ENCODE assay signal across 28 cellular contexts in the genomic region with DNA sequence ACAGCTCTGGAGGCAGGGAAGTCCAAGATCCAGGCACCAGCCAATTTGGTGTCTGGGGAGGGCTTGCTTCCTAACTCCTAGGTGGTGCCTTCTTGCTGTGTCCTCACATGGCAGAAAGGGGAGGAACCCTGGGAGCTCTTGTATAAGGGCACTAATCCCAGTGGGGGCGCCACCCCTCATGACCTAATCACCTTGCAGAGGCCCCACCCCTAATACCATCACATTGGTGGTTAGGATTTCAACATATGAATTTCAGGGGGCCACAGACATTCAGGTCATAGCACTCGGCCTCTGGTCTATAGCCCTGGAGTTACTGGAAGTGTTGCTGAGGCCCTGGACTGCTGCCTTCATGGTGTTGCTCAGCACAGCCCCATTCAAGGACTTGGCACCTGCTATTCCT. TPM values are rescaled to one million over a fixed set of nuclear protein-coding genes. Genes with fewer than 3 reads are reported as not detected.
DNase-seq lines count a peak whose midpoint lies in the region; ATAC-seq, FAIRE-seq and TF ChIP-seq lines count a peak whose summit lies in the region.
"Had no signal": no experiment of that assay in that cellular context is flagged by ENCODE, and none has a peak within 500 bp of the region (broad histone marks: within the 10 kb centered on the region; RNA-seq: fewer than 3 reads in every experiment).

No MANE protein-coding gene starts in this region.

- peaks cover 11% of the 10 kb centered on the region for H3K4me1 Mint-ChIP-seq in nephron progenitor cell
- H3K4me1 Mint-ChIP-seq in activated naive CD4-positive, alpha-beta T cell treated with anti-CD3 and anti-CD28 coated beads for 36 hours (ENCODE audit: low read depth): no peaks in the 10 kb centered on the region
- H3K4me1 Mint-ChIP-seq: stimulated activated naive B cell treated with anti-CD40 and anti-IgM and Interleukin-4, amounts not matched to agents 10 μg/mL and 1 μg/mL and 100 μg/mL, for 72 hours had no signal

- 87% methylated on average over 2 of the region's 2 CpGs for WGBS in A549 (ENCODE audit: missing lambda C conversion rate)

- no peaks in the 10 kb centered on the region for H3K4me1 ChIP-seq in A549
- H3K4me1 ChIP-seq: left ventricle myocardium inferior had no signal

- no peak overlapping the region for H3K4me3 ChIP-seq in A549
- H3K4me3 ChIP-seq: GM23248, left ventricle myocardium inferior had no signal

- no peak overlapping the region for H3K4me3 Mint-ChIP-seq in nephron progenitor cell
- no peak overlapping the region for H3K4me3 Mint-ChIP-seq in activated naive CD4-positive, alpha-beta T cell treated with anti-CD3 and anti-CD28 coated beads for 36 hours
- H3K4me3 Mint-ChIP-seq: activated naive CD8-positive, alpha-beta T cell; naive thymus-derived CD4-positive, alpha-beta T cell; stimulated activated naive B cell treated with anti-CD40 and anti-IgM and Interleukin-4, amounts not matched to agents 10 μg/mL and 1 μg/mL and 100 μg/mL, for 72 hours had no signal

- no peak for FAIRE-seq in A549 (lab: Jason Lieb, UNC)
- FAIRE-seq: endometrium, islet of Langerhans, urothelium cell line had no signal

- POLR2A ChIA-PET in A549 (lab: Yijun Ruan, JAX): no interaction called here

- no peaks in the 10 kb centered on the region for H3K9me3 ChIP-seq in A549
- H3K9me3 ChIP-seq: left ventricle myocardium inferior had no signal

- no peaks in the 10 kb centered on the region for H3K9me3 Mint-ChIP-seq in nephron progenitor cell
- no peaks in the 10 kb centered on the region for H3K9me3 Mint-ChIP-seq in activated naive CD4-positive, alpha-beta T cell treated with anti-CD3 and anti-CD28 coated beads for 36 hours
- H3K9me3 Mint-ChIP-seq: activated T-helper 2 cell treated with anti-CD3 and anti-CD28 coated beads, Interferon-gamma antibody, Interleukin-2, Interleukin-4, amounts not matched to agents 10 μg/mL and 5 μg/mL and 100 μg/mL, durations not matched to agents 14 hours and 24 hours and 36 hours; naive thymus-derived CD4-positive, alpha-beta T cell; stimulated activated naive B cell treated with anti-CD40 and anti-IgM and Interleukin-4, amounts not matched to agents 10 μg/mL and 1 μg/mL and 100 μg/mL, for 72 hours had no signal

- DNase-seq in A549 (ENCODE audit: low read depth in 1 of 2, low spot score in 1 of 2): peak in 1 of 2 experiments; percentile 38
- peak; percentile 18 for DNase-seq in D341Med (ENCODE audit: low spot score)
- peak; percentile 7 for DNase-seq in OCI-M1 (lab: John Stamatoyannopoulos, UW)
- peak; percentile 51 to 79 for DNase-seq in erythroblast (lab: John Stamatoyannopoulos, UW)
- DNase-seq in nephron progenitor cell: no peak
- no peak for DNase-seq in NCI-H1048 (lab: John Stamatoyannopoulos, UW)
- no peak for DNase-seq in activated naive CD4-positive, alpha-beta T cell treated with anti-CD3 and anti-CD28 coated beads for 36 hours
- DNase-seq: central memory CD4-positive, alpha-beta T cell; glutamatergic neuron; GM23248; left ventricle myocardium inferior; naive thymus-derived CD4-positive, alpha-beta T cell; NCI-H2081; NCI-H345; occipital lobe; stimulated activated CD4-positive, alpha-beta T cell treated with anti-CD3 and anti-CD28 coated beads, Interleukin-15, amount 100 ng/mL, for 24 hours; stimulated activated naive B cell treated with anti-CD40 and anti-IgM and Interleukin-4, amounts not matched to agents 10 μg/mL and 1 μg/mL and 100 μg/mL, for 72 hours had no signal

- ATAC-seq in A549: peak; percentile 63 to 79
- ATAC-seq: naive thymus-derived CD4-positive, alpha-beta T cell; stimulated activated naive B cell treated with anti-CD40 and anti-IgM and Interleukin-4, amounts not matched to agents 10 μg/mL and 1 μg/mL and 100 μg/mL, for 72 hours had no signal

- peaks cover 68% of the 10 kb centered on the region for H3K36me3 Mint-ChIP-seq in nephron progenitor cell (ENCODE audit: low read depth)
- peaks cover 31% of the 10 kb centered on the region for H3K36me3 Mint-ChIP-seq in activated naive CD4-positive, alpha-beta T cell treated with anti-CD3 and anti-CD28 coated beads for 36 hours (ENCODE audit: low read depth)

- intact Hi-C loops in activated naive CD4-positive, alpha-beta T cell treated with anti-CD3 and anti-CD28 coated beads for 36 hours (cut with micrococcal nuclease): no loop called here

- TF ChIP-seq CTCF in A549 (IDR thresholded peaks at IDR 0.05) (no peak), nephron progenitor cell (IDR thresholded peaks at IDR 0.05) (no peak)

- CTCF ChIA-PET in A549 (lab: Yijun Ruan, JAX): interaction anchor here (1.1 to 1.2 kb wide), 2 partner anchors 15 to 91 kb away, joined by 3 to 4 read pairs; partner anchors contain the start of gene PSMD9
- CTCF ChIA-PET in activated naive CD4-positive, alpha-beta T cell treated with anti-CD3 and anti-CD28 coated beads for 36 hours (lab: Charles Lee): no interaction called here

- TF ChIP-seq POLR2A in A549 (IDR thresholded peaks at IDR 0.05; ENCODE audit: low read length) (no peak), erythroblast (IDR thresholded peaks at IDR 0.05; ENCODE audit: low read length) (no peak)

- H3K27me3 Mint-ChIP-seq in nephron progenitor cell (ENCODE audit: low read depth, poor library complexity): no peaks in the 10 kb centered on the region
- no peaks in the 10 kb centered on the region for H3K27me3 Mint-ChIP-seq in activated naive CD4-positive, alpha-beta T cell treated with anti-CD3 and anti-CD28 coated beads for 36 hours (ENCODE audit: low read depth)
- H3K27me3 Mint-ChIP-seq: activated naive CD8-positive, alpha-beta T cell; naive thymus-derived CD4-positive, alpha-beta T cell; stimulated activated naive B cell treated with anti-CD40 and anti-IgM and Interleukin-4, amounts not matched to agents 10 μg/mL and 1 μg/mL and 100 μg/mL, for 72 hours had no signal

- H3K27ac ChIP-seq in A549: no peak overlapping the region
- H3K27ac ChIP-seq: C4-2B, GM23248, left ventricle myocardium inferior, VCaP had no signal

- no peak for TF ChIP-seq EP300 in A549 (IDR thresholded peaks at IDR 0.05)

- TF ChIP-seq RAD21 in A549 (conservative IDR thresholded peaks at IDR 0.05 in 1 of 2, IDR thresholded peaks at IDR 0.05 in 1 of 2): no peak

- no peak overlapping the region for H3K27ac Mint-ChIP-seq in nephron progenitor cell
- no peak overlapping the region for H3K27ac Mint-ChIP-seq in activated naive CD4-positive, alpha-beta T cell treated with anti-CD3 and anti-CD28 coated beads for 36 hours
- H3K27ac Mint-ChIP-seq: activated naive CD8-positive, alpha-beta T cell; activated T-helper 2 cell treated with anti-CD3 and anti-CD28 coated beads, Interferon-gamma antibody, Interleukin-2, Interleukin-4, amounts not matched to agents 10 μg/mL and 5 μg/mL and 100 μg/mL, durations not matched to agents 14 hours and 24 hours and 36 hours; naive thymus-derived CD4-positive, alpha-beta T cell; stimulated activated naive B cell treated with anti-CD40 and anti-IgM and Interleukin-4, amounts not matched to agents 10 μg/mL and 1 μg/mL and 100 μg/mL, for 72 hours had no signal

- no peak overlapping the region for H3K4me2 ChIP-seq in A549

TF ChIP-seq in A549, 52 proteins besides CTCF, POLR2A, EP300 and RAD21:
- TF ChIP-seq EHF (CRISPR knock-in tag; IDR thresholded peaks at IDR 0.05): no peak
- TF ChIP-seq HOXB5 (CRISPR knock-in tag; IDR thresholded peaks at IDR 0.05): no peak
- no peak for TF ChIP-seq TFCP2L1 (CRISPR knock-in tag; IDR thresholded peaks at IDR 0.05)
- TF ChIP-seq RNF2 (IDR thresholded peaks at IDR 0.05; ENCODE audit: borderline replicate concordance, low read depth): no peak
- TF ChIP-seq ZFP36 (IDR thresholded peaks at IDR 0.05; ENCODE audit: borderline replicate concordance, partially characterized antibody): no peak
- TF ChIP-seq CBX8 (IDR thresholded peaks at IDR 0.05): no peak
- TF ChIP-seq NPAS2 (CRISPR knock-in tag; IDR thresholded peaks at IDR 0.05; ENCODE audit: borderline replicate concordance): no peak
- no peak for TF ChIP-seq JUNB (IDR thresholded peaks at IDR 0.05)
- TF ChIP-seq FOSB (CRISPR knock-in tag; IDR thresholded peaks at IDR 0.05): no peak
- no peak for TF ChIP-seq ZNF302 (CRISPR knock-in tag; IDR thresholded peaks at IDR 0.05)
- TF ChIP-seq RFX5 (IDR thresholded peaks at IDR 0.05): no peak
- no peak for TF ChIP-seq NR3C1 (IDR thresholded peaks at IDR 0.05)
TF ChIP-seq in A549: peak in this region for 0.

RNA-seq across cellular contexts. Expression of gene PSMD9, which starts 14.6 kb away (rescaled TPM):
- polyA plus RNA-seq in A549 (2011; rRNA removed) (81.4 and 89.3 TPM in 2 replicates), A549 (2017; fragmentation: RNase III; extraction: RNeasy Plus Mini Kit Qiagen cat#74134 plus additional on column Dnase treatment) (147 to 164 TPM (median 154 TPM) in 3 replicates)
- 215 and 228 TPM in 2 replicates for polyA plus RNA-seq in A549 (2012; cell fraction: cytosol; rRNA removed)
- polyA plus RNA-seq in A549 (2012; cell fraction: nucleus; rRNA removed): 141 and 143 TPM in 2 replicates
- 32.1 and 48.0 TPM in 2 replicates for polyA minus RNA-seq in A549 (2011; rRNA and poly(A)+ RNA removed)
- 10 to 100 TPM; 56.6 to 60.6 TPM for total RNA-seq in activated naive CD4-positive, alpha-beta T cell treated with anti-CD3 and anti-CD28 coated beads for 36 hours

RNA-seq across cellular contexts. Expression of gene CFAP251, which starts 15.2 kb away (rescaled TPM):
- 1.4 and 1.7 TPM in 2 replicates for polyA plus RNA-seq in A549 (2011; rRNA removed)
- 0.81 and 1.0 TPM in 2 replicates for polyA plus RNA-seq in A549 (2012; cell fraction: cytosol; rRNA removed)
- 1.3 and 2.1 TPM in 2 replicates for polyA plus RNA-seq in A549 (2012; cell fraction: nucleus; rRNA removed)
- 0.66 to 1.2 TPM (median 0.94 TPM) in 3 replicates for polyA plus RNA-seq in A549 (2017; fragmentation: RNase III; extraction: RNeasy Plus Mini Kit Qiagen cat#74134 plus additional on column Dnase treatment)
- polyA minus RNA-seq in A549 (2011; rRNA and poly(A)+ RNA removed): 3.4 and 5.7 TPM in 2 replicates
- total RNA-seq in activated naive CD4-positive, alpha-beta T cell treated with anti-CD3 and anti-CD28 coated beads for 36 hours: under 1 TPM; 0.20 to 0.62 TPM
- polyA plus RNA-seq: naive thymus-derived CD4-positive, alpha-beta T cell had no signal

RNA-seq across cellular contexts. Expression of gene HPD, which starts 44.5 kb away (rescaled TPM):
- 1.3 and 1.7 TPM in 2 replicates for polyA plus RNA-seq in A549 (2011; rRNA removed)
- polyA plus RNA-seq in A549 (2012; cell fraction: cytosol; rRNA removed): 1.7 and 2.0 TPM in 2 replicates
- 0.98 and 1.4 TPM in 2 replicates for polyA plus RNA-seq in A549 (2012; cell fraction: nucleus; rRNA removed)
- polyA plus RNA-seq in A549 (2017; fragmentation: RNase III; extraction: RNeasy Plus Mini Kit Qiagen cat#74134 plus additional on column Dnase treatment): 1.8 to 2.6 TPM (median 2.0 TPM) in 3 replicates
- 1.6 and 2.8 TPM in 2 replicates for polyA minus RNA-seq in A549 (2011; rRNA and poly(A)+ RNA removed)
- total RNA-seq in activated naive CD4-positive, alpha-beta T cell treated with anti-CD3 and anti-CD28 coated beads for 36 hours: not detected
- total RNA-seq: activated T-helper 2 cell treated with anti-CD3 and anti-CD28 coated beads, Interferon-gamma antibody, Interleukin-2, Interleukin-4, amounts not matched to agents 10 μg/mL and 5 μg/mL and 100 μg/mL, durations not matched to agents 14 hours and 24 hours and 36 hours; dermis microvascular lymphatic vessel endothelial cell; GM23248; naive thymus-derived CD4-positive, alpha-beta T cell; occipital lobe; pulmonary artery endothelial cell; T-helper 2 cell treated with Interferon-gamma antibody and Interleukin-4, amounts not matched to agents 100 ng/mL and 5 ng/mL, for 36 hours; temporal lobe had no signal
- polyA plus RNA-seq: GM23248; naive thymus-derived CD4-positive, alpha-beta T cell had no signal

Comparison
In these comparisons a context has a peak if more than half of its experiments do, and no peak if none do; other contexts are left out.
1. DNase-seq: peak in D341Med (single experiment), OCI-M1 (single experiment) and erythroblast (2 of 2); none in nephron progenitor cell (single experiment), NCI-H1048 (single experiment) and activated naive CD4-positive, alpha-beta T cell treated with anti-CD3 and anti-CD28 coated beads for 36 hours (single experiment).